8 cellular contexts compared by ENCODE assay signal in the genomic region with DNA sequence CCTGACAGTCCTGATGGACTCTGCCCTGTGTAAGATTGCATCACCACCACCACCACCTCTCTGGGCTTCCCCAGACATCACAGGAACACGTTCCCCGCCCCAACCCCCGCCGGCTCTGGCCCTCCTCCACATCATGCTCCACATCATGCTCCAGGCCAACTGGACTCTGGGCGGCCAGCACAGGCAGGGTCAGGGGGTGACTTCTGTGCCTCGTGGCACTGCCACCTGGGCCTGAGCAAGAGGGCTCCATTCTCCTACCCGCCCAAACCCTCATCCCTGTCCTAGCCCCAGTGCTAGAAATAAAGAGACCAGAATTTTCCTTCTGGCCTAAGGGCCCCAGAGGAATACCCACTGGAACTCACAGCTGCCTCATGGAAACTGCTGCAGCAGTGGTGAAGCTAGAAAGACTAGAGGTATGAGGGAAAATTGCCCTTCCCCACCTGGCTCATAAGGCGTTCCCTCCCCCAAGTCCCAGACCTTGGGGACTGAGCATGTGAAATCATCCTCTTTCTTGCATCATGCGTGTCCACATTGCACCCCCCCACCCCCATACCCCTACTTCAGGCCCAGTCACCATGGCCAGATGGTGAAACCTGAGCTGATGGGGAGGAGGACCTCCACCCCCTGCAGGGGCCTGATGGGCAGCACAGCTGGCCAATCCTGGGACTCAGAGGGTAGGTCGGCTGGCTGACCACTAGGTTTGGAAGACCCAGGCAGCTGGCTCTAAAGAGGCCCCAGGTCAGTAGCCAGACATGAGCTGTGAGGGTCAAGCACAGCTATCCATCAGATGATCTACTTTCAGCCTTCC. TPM values are rescaled to one million over a fixed set of nuclear protein-coding genes. Genes with fewer than 3 reads are reported as not detected.
DNase-seq lines count a peak whose midpoint lies in the region; ATAC-seq and TF ChIP-seq lines count a peak whose summit lies in the region.

TSS of gene INHBE (plus strand) at position 742 of the 808 bp plus-strand sequence. CDS start 230 bp downstream, outside the sequence.

- TF ChIP-seq EP300 in upper lobe of left lung (IDR thresholded peaks at IDR 0.05): no peak

- H3K27me3 ChIP-seq in SJCRH30 (no peaks in the 10 kb centered on the region), upper lobe of left lung (no peaks in the 10 kb centered on the region)

- CTCF ChIA-PET in HEK293T (lab: Yijun Ruan, JAX): interaction anchor here (0.6 to 2.2 kb wide), 10 partner anchors 10 to 212 kb away, joined by 3 to 15 read pairs (median 4); no protein-coding TSS in a partner anchor

- in situ Hi-C loops in G401 (cut with HindIII; ENCODE audit: low sequenced_read_pairs): no loop called here

- TF ChIP-seq POLR2A in upper lobe of left lung (IDR thresholded peaks at IDR 0.05): no peak

- POLR2A ChIA-PET in HEK293T (lab: Yijun Ruan, JAX): interaction anchor here (0.6 to 3.5 kb wide), 32 partner anchors 8 to 1339 kb away, joined by 3 to 27 read pairs (median 5); partner anchors contain the start of genes DCTN2, DDIT3, INHBC and MARS1

- TF ChIP-seq CTCF in upper lobe of left lung (IDR thresholded peaks at IDR 0.05): no peak

- H3K36me3 ChIP-seq in SJCRH30 (no peaks in the 10 kb centered on the region), upper lobe of left lung (no peaks in the 10 kb centered on the region)

- WGBS in upper lobe of left lung, 2 donors: 58 to 76% methylated on average over 7 to 10 of the region's 10 CpGs

- H3K27ac ChIP-seq in SJCRH30: peak within 1 kb of the TSS; percentile 76
- no peak within 1 kb of the TSS for H3K27ac ChIP-seq in upper lobe of left lung

- ATAC-seq in upper lobe of left lung (ENCODE audit: low FRiP score in 2 of 2) (no peak), GM21786 (IDR thresholded peaks at IDR 0.05; ENCODE audit: unreplicated experiment) (no peak), HG02970 (IDR thresholded peaks at IDR 0.05; ENCODE audit: low FRiP score, unreplicated experiment) (no peak)

- DNase-seq in CD1c-positive myeloid dendritic cell (ENCODE audit: extremely low spot score) (peak; percentile 52), HEK293T (ENCODE audit: extremely low spot score) (no peak), SJCRH30 (peak; percentile 100), upper lobe of left lung (no peak), G401 (ENCODE audit: low spot score) (no peak)

- peak within 1 kb of the TSS; percentile 14 for H3K4me3 ChIP-seq in SJCRH30
- H3K4me3 ChIP-seq in iPS-11a (ENCODE audit: low read depth, low read length): peak within 1 kb of the TSS; percentile 50
- no peak within 1 kb of the TSS for H3K4me3 ChIP-seq in upper lobe of left lung

- peaks cover 47% of the 10 kb centered on the region for H3K4me1 ChIP-seq in SJCRH30
- peaks cover 3 to 20% (median 9%) of the 10 kb centered on the region in 4 donors for H3K4me1 ChIP-seq in upper lobe of left lung

- H3K9me3 ChIP-seq in SJCRH30 (replicated peaks) (no peaks in the 10 kb centered on the region), upper lobe of left lung (no peaks in the 10 kb centered on the region)

TF ChIP-seq in HEK293T, 16 proteins besides CTCF, POLR2A, EP300 and RAD21:
- TF ChIP-seq PKNOX1 (IDR thresholded peaks at IDR 0.05): peak; percentile 98
- TF ChIP-seq LEF1 (IDR thresholded peaks at IDR 0.05; ENCODE audit: borderline replicate concordance): no peak
TF ChIP-seq in HEK293T: peak in this region for 1.

RNA-seq across cellular contexts. Expression of gene INHBE, which starts in this region (rescaled TPM):
- total RNA-seq in SJCRH30 (2014; rRNA removed; shearing (Covaris generic)): 17.0 and 32.9 TPM in 2 replicates
- total RNA-seq in upper lobe of left lung: under 1 TPM in 1 of 6 donors, not detected in 5; 0.11 TPM
- 0.43 and 0.78 TPM in 2 replicates for total RNA-seq in G401 (2014; rRNA removed; shearing (Covaris generic))

Comparison
In these comparisons a context has a peak if more than half of its experiments do, and no peak if none do; other contexts are left out.
1. RNA of gene INHBE (total RNA-seq): 17.0 to 32.9 TPM in SJCRH30; 0.43 to 0.78 TPM in G401 and 0.11 TPM in upper lobe of left lung; every median in the first group is over 10 times any median in the second.
2. DNase-seq: peak in CD1c-positive myeloid dendritic cell (single experiment) and SJCRH30 (2 of 2); none in HEK293T (single experiment), upper lobe of left lung (0 of 2) and G401 (single experiment).
3. H3K4me3 ChIP-seq: peak in SJCRH30 (single experiment) and iPS-11a (single experiment); none in upper lobe of left lung (0 of 4).